39 cellular contexts compared by ENCODE assay signal in genomic region chr19:40251244-40251643, GRCh38. TPM values are rescaled to one million over a fixed set of nuclear protein-coding genes. Genes with fewer than 3 reads are reported as not detected.
"Had no signal": no experiment of that assay in that cellular context is flagged by ENCODE, and none has a peak within 500 bp of the region (broad histone marks: within the 10 kb centered on the region; RNA-seq: fewer than 3 reads in every experiment).

No MANE protein-coding gene starts in this region.

- H3K27me3 Mint-ChIP-seq: activated CD4-positive, alpha-beta memory T cell treated with anti-CD3 and anti-CD28 coated beads for 36 hours; activated CD4-positive, alpha-beta T cell treated with anti-CD3 and anti-CD28 coated beads for 36 hours; activated CD4-positive, alpha-beta T cell treated with anti-CD3 and anti-CD28 coated beads, Interleukin-2, amount 10 ng/mL, durations not matched to agents 24 days and 14 days; activated CD8-positive, alpha-beta memory T cell treated with anti-CD3 and anti-CD28 coated beads, Interleukin-2, amount 10 ng/mL, durations not matched to agents 7 days and 5 days; activated naive CD4-positive, alpha-beta T cell treated with anti-CD3 and anti-CD28 coated beads, Interleukin-2, amount 10 ng/mL, durations not matched to agents 7 days and 5 days; activated naive CD8-positive, alpha-beta T cell treated with anti-CD3 and anti-CD28 coated beads, Interleukin-2, amount 10 ng/mL, durations not matched to agents 7 days and 5 days; brain had no signal

- H3K27ac ChIP-seq: ascending aorta, breast epithelium, cardiac muscle cell, colonic mucosa, epithelial cell of prostate, esophagus squamous epithelium, gastroesophageal sphincter had no signal

- H3K4me3 Mint-ChIP-seq: activated CD4-positive, alpha-beta memory T cell treated with anti-CD3 and anti-CD28 coated beads for 36 hours; activated CD4-positive, alpha-beta T cell treated with anti-CD3 and anti-CD28 coated beads for 36 hours; activated CD4-positive, alpha-beta T cell treated with anti-CD3 and anti-CD28 coated beads, Interleukin-2, amount 10 ng/mL, durations not matched to agents 24 days and 14 days; activated CD8-positive, alpha-beta memory T cell treated with anti-CD3 and anti-CD28 coated beads, Interleukin-2, amount 10 ng/mL, durations not matched to agents 7 days and 5 days; activated CD8-positive, alpha-beta T cell treated with anti-CD3 and anti-CD28 coated beads, Interleukin-2, amount 10 ng/mL, durations not matched to agents 7 days and 5 days; activated naive CD4-positive, alpha-beta T cell treated with anti-CD3 and anti-CD28 coated beads, Interleukin-2, amount 10 ng/mL, durations not matched to agents 7 days and 5 days; activated naive CD8-positive, alpha-beta T cell treated with anti-CD3 and anti-CD28 coated beads, Interleukin-2, amount 10 ng/mL, durations not matched to agents 7 days and 5 days; activated T-helper 1 cell treated with anti-CD3 and anti-CD28 coated beads, Interleukin-12 subunit alpha, Interleukin-12 subunit beta, Interleukin-2, Interleukin-4 antibody, amounts not matched to agents 30 ng/mL and 10 ng/mL and 1 ng/mL, durations not matched to agents 14 hours and 24 hours and 36 hours; brain; T-helper 1 cell treated with Interleukin-12 subunit alpha and Interleukin-12 subunit beta and Interleukin-4 antibody, amounts not matched to agents 30 μg/mL and 1 μg/mL, for 36 hours had no signal

- H3K9me3 ChIP-seq: ascending aorta, breast epithelium, colonic mucosa, esophagus squamous epithelium, gastroesophageal sphincter had no signal

- H3K27ac Mint-ChIP-seq: activated CD4-positive, alpha-beta memory T cell treated with anti-CD3 and anti-CD28 coated beads for 36 hours; activated CD4-positive, alpha-beta T cell treated with anti-CD3 and anti-CD28 coated beads for 36 hours; activated CD4-positive, alpha-beta T cell treated with anti-CD3 and anti-CD28 coated beads, Interleukin-2, amount 10 ng/mL, durations not matched to agents 24 days and 14 days; activated CD8-positive, alpha-beta memory T cell treated with anti-CD3 and anti-CD28 coated beads, Interleukin-2, amount 10 ng/mL, durations not matched to agents 7 days and 5 days; activated CD8-positive, alpha-beta T cell treated with anti-CD3 and anti-CD28 coated beads, Interleukin-2, amount 10 ng/mL, durations not matched to agents 7 days and 5 days; activated naive CD4-positive, alpha-beta T cell treated with anti-CD3 and anti-CD28 coated beads, Interleukin-2, amount 10 ng/mL, durations not matched to agents 7 days and 5 days; activated naive CD4-positive, alpha-beta T cell treated with anti-CD3 and anti-CD28 coated beads, Interleukin-2, amount 50 U/mL, for 72 hours; activated naive CD8-positive, alpha-beta T cell treated with anti-CD3 and anti-CD28 coated beads, Interleukin-2, amount 10 ng/mL, durations not matched to agents 7 days and 5 days; activated T-helper 1 cell treated with anti-CD3 and anti-CD28 coated beads, Interleukin-12 subunit alpha, Interleukin-12 subunit beta, Interleukin-2, Interleukin-4 antibody, amounts not matched to agents 30 ng/mL and 10 ng/mL and 1 ng/mL, durations not matched to agents 14 hours and 24 hours and 36 hours; brain; T-helper 1 cell treated with Interleukin-12 subunit alpha and Interleukin-12 subunit beta and Interleukin-4 antibody, amounts not matched to agents 30 μg/mL and 1 μg/mL, for 36 hours had no signal

- DNase-seq: activated CD4-positive, alpha-beta memory T cell treated with anti-CD3 and anti-CD28 coated beads for 36 hours; activated CD4-positive, alpha-beta T cell treated with anti-CD3 and anti-CD28 coated beads for 36 hours; activated CD4-positive, alpha-beta T cell treated with anti-CD3 and anti-CD28 coated beads, Interleukin-2, amount 10 ng/mL, durations not matched to agents 24 days and 14 days; activated CD4-positive, CD25-positive, alpha-beta regulatory T cell; activated CD4-positive, CD25-positive, alpha-beta regulatory T cell treated with anti-CD3 and anti-CD28 coated beads, Interleukin-2, amount 50 U/mL, for 72 hours; activated CD8-positive, alpha-beta memory T cell treated with anti-CD3 and anti-CD28 coated beads, Interleukin-2, amount 10 ng/mL, durations not matched to agents 7 days and 5 days; activated CD8-positive, alpha-beta memory T cell treated with anti-CD3 and anti-CD28 coated beads, Interleukin-2, amount 50 U/mL, for 4 hours; activated CD8-positive, alpha-beta T cell treated with anti-CD3 and anti-CD28 coated beads, Interleukin-2, amount 10 ng/mL, durations not matched to agents 7 days and 5 days; activated gamma-delta T cell; activated naive CD4-positive, alpha-beta T cell; activated naive CD4-positive, alpha-beta T cell treated with anti-CD3 and anti-CD28 coated beads, Interleukin-2, amount 10 ng/mL, durations not matched to agents 7 days and 5 days; activated naive CD8-positive, alpha-beta T cell treated with anti-CD3 and anti-CD28 coated beads, Interleukin-2, amount 10 ng/mL, durations not matched to agents 7 days and 5 days; activated T-cell treated with anti-CD3 and anti-CD28 coated beads, Interleukin-2, amount 50 U/mL, for 1 hour; activated T-cell treated with anti-CD3 and anti-CD28 coated beads, Interleukin-2, amount 50 U/mL, for 48 hours; central memory CD4-positive, alpha-beta T cell; cerebellar nuclear complex; colonic mucosa; effector CD8-positive, alpha-beta T cell; esophagus squamous epithelium; foreskin melanocyte; T-helper 9 cell had no signal

- ATAC-seq: activated CD4-positive, alpha-beta T cell treated with anti-CD3 and anti-CD28 coated beads for 36 hours; activated CD8-positive, alpha-beta memory T cell treated with anti-CD3 and anti-CD28 coated beads, Interleukin-2, amount 10 ng/mL, durations not matched to agents 7 days and 5 days; activated CD8-positive, alpha-beta T cell treated with anti-CD3 and anti-CD28 coated beads, Interleukin-2, amount 10 ng/mL, durations not matched to agents 7 days and 5 days; gastroesophageal sphincter had no signal

- H3K4me1 ChIP-seq: ascending aorta, colonic mucosa had no signal

- H3K27me3 ChIP-seq: ascending aorta, breast epithelium, cardiac muscle cell, colonic mucosa, esophagus squamous epithelium, gastroesophageal sphincter had no signal

- H3K4me1 Mint-ChIP-seq: activated naive CD4-positive, alpha-beta T cell treated with anti-CD3 and anti-CD28 coated beads, Interleukin-2, amount 10 ng/mL, durations not matched to agents 7 days and 5 days had no signal

- H3K36me3 ChIP-seq: breast epithelium had no signal

- H3K4me3 ChIP-seq: ascending aorta, breast epithelium, cardiac muscle cell, colonic mucosa, esophagus squamous epithelium, gastroesophageal sphincter had no signal

- FAIRE-seq: endometrium, endothelial cell of umbilical vein had no signal

- H3K9me3 Mint-ChIP-seq: activated CD4-positive, alpha-beta memory T cell treated with anti-CD3 and anti-CD28 coated beads for 36 hours; activated CD4-positive, alpha-beta T cell treated with anti-CD3 and anti-CD28 coated beads, Interleukin-2, amount 10 ng/mL, durations not matched to agents 24 days and 14 days; activated naive CD4-positive, alpha-beta T cell treated with anti-CD3 and anti-CD28 coated beads, Interleukin-2, amount 10 ng/mL, durations not matched to agents 7 days and 5 days; activated naive CD4-positive, alpha-beta T cell treated with anti-CD3 and anti-CD28 coated beads, Interleukin-2, amount 50 U/mL, for 72 hours; activated naive CD8-positive, alpha-beta T cell treated with anti-CD3 and anti-CD28 coated beads, Interleukin-2, amount 10 ng/mL, durations not matched to agents 7 days and 5 days; activated T-helper 1 cell treated with anti-CD3 and anti-CD28 coated beads, Interleukin-12 subunit alpha, Interleukin-12 subunit beta, Interleukin-2, Interleukin-4 antibody, amounts not matched to agents 30 ng/mL and 10 ng/mL and 1 ng/mL, durations not matched to agents 14 hours and 24 hours and 36 hours; brain; T-helper 1 cell treated with Interleukin-12 subunit alpha and Interleukin-12 subunit beta and Interleukin-4 antibody, amounts not matched to agents 30 μg/mL and 1 μg/mL, for 36 hours had no signal

RNA-seq across cellular contexts. Expression of gene CCNP, which starts 24.8 kb away (rescaled TPM):
- total RNA-seq: activated CD4-positive, alpha-beta memory T cell treated with anti-CD3 and anti-CD28 coated beads for 36 hours; activated CD8-positive, alpha-beta memory T cell treated with anti-CD3 and anti-CD28 coated beads for 36 hours; activated T-helper 1 cell treated with anti-CD3 and anti-CD28 coated beads, Interleukin-12 subunit alpha, Interleukin-12 subunit beta, Interleukin-2, Interleukin-4 antibody, amounts not matched to agents 30 ng/mL and 10 ng/mL and 1 ng/mL, durations not matched to agents 14 hours and 24 hours and 36 hours; ascending aorta; dermis microvascular lymphatic vessel endothelial cell; endothelial cell of umbilical vein; esophagus squamous epithelium; glomerular endothelial cell had no signal
- polyA plus RNA-seq: endothelial cell of umbilical vein had no signal

RNA-seq across cellular contexts. Expression of gene TTC9B, which starts 33.1 kb away (rescaled TPM):
- total RNA-seq: activated CD4-positive, alpha-beta memory T cell treated with anti-CD3 and anti-CD28 coated beads for 36 hours; activated CD4-positive, alpha-beta T cell treated with anti-CD3 and anti-CD28 coated beads for 36 hours; activated CD4-positive, alpha-beta T cell treated with anti-CD3 and anti-CD28 coated beads, Interleukin-2, amount 10 ng/mL, durations not matched to agents 24 days and 14 days; activated CD8-positive, alpha-beta memory T cell treated with anti-CD3 and anti-CD28 coated beads for 36 hours; activated CD8-positive, alpha-beta memory T cell treated with anti-CD3 and anti-CD28 coated beads, Interleukin-2, amount 10 ng/mL, durations not matched to agents 7 days and 5 days; activated CD8-positive, alpha-beta T cell treated with anti-CD3 and anti-CD28 coated beads, Interleukin-2, amount 10 ng/mL, durations not matched to agents 7 days and 5 days; activated naive CD4-positive, alpha-beta T cell treated with anti-CD3 and anti-CD28 coated beads, Interleukin-2, amount 50 U/mL, for 72 hours; activated naive CD8-positive, alpha-beta T cell treated with anti-CD3 and anti-CD28 coated beads, Interleukin-2, amount 10 ng/mL, durations not matched to agents 7 days and 5 days; activated T-helper 1 cell treated with anti-CD3 and anti-CD28 coated beads, Interleukin-12 subunit alpha, Interleukin-12 subunit beta, Interleukin-2, Interleukin-4 antibody, amounts not matched to agents 30 ng/mL and 10 ng/mL and 1 ng/mL, durations not matched to agents 14 hours and 24 hours and 36 hours; ascending aorta; cardiac muscle cell; dermis microvascular lymphatic vessel endothelial cell; endothelial cell of umbilical vein; esophagus squamous epithelium; fibroblast of lung; fibroblast of villous mesenchyme; gastroesophageal sphincter; glomerular endothelial cell; T-helper 2 cell treated with Interferon-gamma antibody and Interleukin-4, amounts not matched to agents 100 ng/mL and 5 ng/mL, for 36 hours had no signal
- polyA plus RNA-seq: endothelial cell of umbilical vein, esophagus, fibroblast of lung had no signal
